ENCODE assay signal across 1 cellular context in the genomic region with DNA sequence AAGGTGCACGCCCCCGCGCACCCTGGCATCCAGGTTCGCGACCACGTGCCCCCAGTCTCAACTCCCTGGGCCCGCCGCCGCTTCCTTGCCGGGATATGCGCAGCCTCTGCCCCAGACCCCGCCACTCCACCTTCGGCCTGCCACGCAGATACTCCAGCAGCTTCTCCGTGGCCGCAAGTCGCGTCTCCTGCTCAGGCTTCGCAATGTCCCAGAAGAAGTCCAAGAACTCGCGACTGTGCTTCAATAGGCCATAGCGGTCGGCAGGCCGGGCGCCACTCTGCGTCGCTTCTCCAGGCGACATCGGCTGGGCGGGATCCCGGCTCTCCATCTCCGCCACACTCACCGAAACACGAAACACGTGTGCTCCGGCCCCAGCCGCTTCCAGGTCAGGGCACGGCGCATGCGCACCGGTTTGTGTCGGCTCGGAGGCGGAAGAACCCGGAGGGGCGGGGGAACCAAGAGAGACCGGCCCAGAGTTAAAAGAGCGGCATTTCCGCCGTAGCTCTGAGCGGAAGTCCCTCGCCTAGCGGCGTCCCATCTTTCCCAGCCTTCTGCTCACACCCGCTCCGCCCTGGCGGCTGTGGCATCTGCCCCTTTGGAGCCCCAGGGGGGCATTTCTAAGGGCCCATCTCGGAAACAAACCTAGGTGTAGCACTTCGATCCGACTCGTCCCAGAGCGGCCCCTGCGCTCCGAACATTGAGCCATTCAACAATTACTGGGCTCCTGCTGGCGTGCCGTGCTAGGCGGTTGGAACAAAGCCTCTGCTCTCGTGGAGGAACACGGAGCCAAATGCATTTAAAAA.
TF ChIP-seq lines count a peak whose summit lies in the region.

A gene with protein sequence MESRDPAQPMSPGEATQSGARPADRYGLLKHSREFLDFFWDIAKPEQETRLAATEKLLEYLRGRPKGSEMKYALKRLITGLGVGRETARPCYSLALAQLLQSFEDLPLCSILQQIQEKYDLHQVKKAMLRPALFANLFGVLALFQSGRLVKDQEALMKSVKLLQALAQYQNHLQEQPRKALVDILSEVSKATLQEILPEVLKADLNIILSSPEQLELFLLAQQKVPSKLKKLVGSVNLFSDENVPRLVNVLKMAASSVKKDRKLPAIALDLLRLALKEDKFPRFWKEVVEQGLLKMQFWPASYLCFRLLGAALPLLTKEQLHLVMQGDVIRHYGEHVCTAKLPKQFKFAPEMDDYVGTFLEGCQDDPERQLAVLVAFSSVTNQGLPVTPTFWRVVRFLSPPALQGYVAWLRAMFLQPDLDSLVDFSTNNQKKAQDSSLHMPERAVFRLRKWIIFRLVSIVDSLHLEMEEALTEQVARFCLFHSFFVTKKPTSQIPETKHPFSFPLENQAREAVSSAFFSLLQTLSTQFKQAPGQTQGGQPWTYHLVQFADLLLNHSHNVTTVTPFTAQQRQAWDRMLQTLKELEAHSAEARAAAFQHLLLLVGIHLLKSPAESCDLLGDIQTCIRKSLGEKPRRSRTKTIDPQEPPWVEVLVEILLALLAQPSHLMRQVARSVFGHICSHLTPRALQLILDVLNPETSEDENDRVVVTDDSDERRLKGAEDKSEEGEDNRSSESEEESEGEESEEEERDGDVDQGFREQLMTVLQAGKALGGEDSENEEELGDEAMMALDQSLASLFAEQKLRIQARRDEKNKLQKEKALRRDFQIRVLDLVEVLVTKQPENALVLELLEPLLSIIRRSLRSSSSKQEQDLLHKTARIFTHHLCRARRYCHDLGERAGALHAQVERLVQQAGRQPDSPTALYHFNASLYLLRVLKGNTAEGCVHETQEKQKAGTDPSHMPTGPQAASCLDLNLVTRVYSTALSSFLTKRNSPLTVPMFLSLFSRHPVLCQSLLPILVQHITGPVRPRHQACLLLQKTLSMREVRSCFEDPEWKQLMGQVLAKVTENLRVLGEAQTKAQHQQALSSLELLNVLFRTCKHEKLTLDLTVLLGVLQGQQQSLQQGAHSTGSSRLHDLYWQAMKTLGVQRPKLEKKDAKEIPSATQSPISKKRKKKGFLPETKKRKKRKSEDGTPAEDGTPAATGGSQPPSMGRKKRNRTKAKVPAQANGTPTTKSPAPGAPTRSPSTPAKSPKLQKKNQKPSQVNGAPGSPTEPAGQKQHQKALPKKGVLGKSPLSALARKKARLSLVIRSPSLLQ (N-terminal part only) (minus strand): TSS at position 388 of the 803 bp plus-strand sequence. CDS start 60 bp downstream, at position 328.

TF ChIP-seq in HepG2, 621 proteins besides CTCF, POLR2A, EP300 and RAD21 (continued from another document and continues in another):
- TF ChIP-seq, protein P1, sequence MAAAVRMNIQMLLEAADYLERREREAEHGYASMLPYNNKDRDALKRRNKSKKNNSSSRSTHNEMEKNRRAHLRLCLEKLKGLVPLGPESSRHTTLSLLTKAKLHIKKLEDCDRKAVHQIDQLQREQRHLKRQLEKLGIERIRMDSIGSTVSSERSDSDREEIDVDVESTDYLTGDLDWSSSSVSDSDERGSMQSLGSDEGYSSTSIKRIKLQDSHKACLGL (CRISPR knock-in tag; IDR thresholded peaks at IDR 0.05), result peak; percentile 99
- peak; percentile 67; the same call in 1 of the 2 replicates for TF ChIP-seq ZNF350 (CRISPR knock-in tag; IDR thresholded peaks at IDR 0.05; ENCODE audit: borderline replicate concordance, low read depth)
- TF ChIP-seq NFATC3 (CRISPR knock-in tag; IDR thresholded peaks at IDR 0.05), result no peak
- TF ChIP-seq AGO2 (optimal IDR thresholded peaks at IDR 0.05; ENCODE audit: low read depth, low read length), result peak; percentile 75
- TF ChIP-seq ZNF660 (CRISPR knock-in tag; IDR thresholded peaks at IDR 0.05; ENCODE audit: borderline replicate concordance, low read depth), result no peak
- peak; percentile 99 for TF ChIP-seq SAP130 (CRISPR knock-in tag; IDR thresholded peaks at IDR 0.05; ENCODE audit: low read depth)
- TF ChIP-seq GTF3A (CRISPR knock-in tag; conservative IDR thresholded peaks at IDR 0.05), result 0 out of 2 replicates have a peak, but pooled peaks have one; percentile 76
- TF ChIP-seq, protein P2, sequence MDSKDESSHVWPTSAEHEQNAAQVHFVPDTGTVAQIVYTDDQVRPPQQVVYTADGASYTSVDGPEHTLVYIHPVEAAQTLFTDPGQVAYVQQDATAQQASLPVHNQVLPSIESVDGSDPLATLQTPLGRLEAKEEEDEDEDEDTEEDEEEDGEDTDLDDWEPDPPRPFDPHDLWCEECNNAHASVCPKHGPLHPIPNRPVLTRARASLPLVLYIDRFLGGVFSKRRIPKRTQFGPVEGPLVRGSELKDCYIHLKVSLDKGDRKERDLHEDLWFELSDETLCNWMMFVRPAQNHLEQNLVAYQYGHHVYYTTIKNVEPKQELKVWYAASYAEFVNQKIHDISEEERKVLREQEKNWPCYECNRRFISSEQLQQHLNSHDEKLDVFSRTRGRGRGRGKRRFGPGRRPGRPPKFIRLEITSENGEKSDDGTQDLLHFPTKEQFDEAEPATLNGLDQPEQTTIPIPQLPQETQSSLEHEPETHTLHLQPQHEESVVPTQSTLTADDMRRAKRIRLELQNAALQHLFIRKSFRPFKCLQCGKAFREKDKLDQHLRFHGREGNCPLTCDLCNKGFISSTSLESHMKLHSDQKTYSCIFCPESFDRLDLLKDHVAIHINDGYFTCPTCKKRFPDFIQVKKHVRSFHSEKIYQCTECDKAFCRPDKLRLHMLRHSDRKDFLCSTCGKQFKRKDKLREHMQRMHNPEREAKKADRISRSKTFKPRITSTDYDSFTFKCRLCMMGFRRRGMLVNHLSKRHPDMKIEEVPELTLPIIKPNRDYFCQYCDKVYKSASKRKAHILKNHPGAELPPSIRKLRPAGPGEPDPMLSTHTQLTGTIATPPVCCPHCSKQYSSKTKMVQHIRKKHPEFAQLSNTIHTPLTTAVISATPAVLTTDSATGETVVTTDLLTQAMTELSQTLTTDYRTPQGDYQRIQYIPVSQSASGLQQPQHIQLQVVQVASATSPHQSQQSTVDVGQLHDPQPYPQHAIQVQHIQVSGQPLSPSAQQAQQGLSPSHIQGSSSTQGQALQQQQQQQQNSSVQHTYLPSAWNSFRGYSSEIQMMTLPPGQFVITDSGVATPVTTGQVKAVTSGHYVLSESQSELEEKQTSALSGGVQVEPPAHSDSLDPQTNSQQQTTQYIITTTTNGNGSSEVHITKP (CRISPR knock-in tag; IDR thresholded peaks at IDR 0.05; ENCODE audit: low read depth), result no peak
- TF ChIP-seq POGZ (CRISPR knock-in tag; IDR thresholded peaks at IDR 0.05), result peak; percentile 56
- peak; percentile 93 for TF ChIP-seq ZNF605 (CRISPR knock-in tag; IDR thresholded peaks at IDR 0.05)
- no peak for TF ChIP-seq MLLT10 (CRISPR knock-in tag; IDR thresholded peaks at IDR 0.05)
- TF ChIP-seq, protein P3, sequence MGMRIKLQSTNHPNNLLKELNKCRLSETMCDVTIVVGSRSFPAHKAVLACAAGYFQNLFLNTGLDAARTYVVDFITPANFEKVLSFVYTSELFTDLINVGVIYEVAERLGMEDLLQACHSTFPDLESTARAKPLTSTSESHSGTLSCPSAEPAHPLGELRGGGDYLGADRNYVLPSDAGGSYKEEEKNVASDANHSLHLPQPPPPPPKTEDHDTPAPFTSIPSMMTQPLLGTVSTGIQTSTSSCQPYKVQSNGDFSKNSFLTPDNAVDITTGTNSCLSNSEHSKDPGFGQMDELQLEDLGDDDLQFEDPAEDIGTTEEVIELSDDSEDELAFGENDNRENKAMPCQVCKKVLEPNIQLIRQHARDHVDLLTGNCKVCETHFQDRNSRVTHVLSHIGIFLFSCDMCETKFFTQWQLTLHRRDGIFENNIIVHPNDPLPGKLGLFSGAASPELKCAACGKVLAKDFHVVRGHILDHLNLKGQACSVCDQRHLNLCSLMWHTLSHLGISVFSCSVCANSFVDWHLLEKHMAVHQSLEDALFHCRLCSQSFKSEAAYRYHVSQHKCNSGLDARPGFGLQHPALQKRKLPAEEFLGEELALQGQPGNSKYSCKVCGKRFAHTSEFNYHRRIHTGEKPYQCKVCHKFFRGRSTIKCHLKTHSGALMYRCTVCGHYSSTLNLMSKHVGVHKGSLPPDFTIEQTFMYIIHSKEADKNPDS (CRISPR knock-in tag; IDR thresholded peaks at IDR 0.05), result no peak
- TF ChIP-seq, protein P4, sequence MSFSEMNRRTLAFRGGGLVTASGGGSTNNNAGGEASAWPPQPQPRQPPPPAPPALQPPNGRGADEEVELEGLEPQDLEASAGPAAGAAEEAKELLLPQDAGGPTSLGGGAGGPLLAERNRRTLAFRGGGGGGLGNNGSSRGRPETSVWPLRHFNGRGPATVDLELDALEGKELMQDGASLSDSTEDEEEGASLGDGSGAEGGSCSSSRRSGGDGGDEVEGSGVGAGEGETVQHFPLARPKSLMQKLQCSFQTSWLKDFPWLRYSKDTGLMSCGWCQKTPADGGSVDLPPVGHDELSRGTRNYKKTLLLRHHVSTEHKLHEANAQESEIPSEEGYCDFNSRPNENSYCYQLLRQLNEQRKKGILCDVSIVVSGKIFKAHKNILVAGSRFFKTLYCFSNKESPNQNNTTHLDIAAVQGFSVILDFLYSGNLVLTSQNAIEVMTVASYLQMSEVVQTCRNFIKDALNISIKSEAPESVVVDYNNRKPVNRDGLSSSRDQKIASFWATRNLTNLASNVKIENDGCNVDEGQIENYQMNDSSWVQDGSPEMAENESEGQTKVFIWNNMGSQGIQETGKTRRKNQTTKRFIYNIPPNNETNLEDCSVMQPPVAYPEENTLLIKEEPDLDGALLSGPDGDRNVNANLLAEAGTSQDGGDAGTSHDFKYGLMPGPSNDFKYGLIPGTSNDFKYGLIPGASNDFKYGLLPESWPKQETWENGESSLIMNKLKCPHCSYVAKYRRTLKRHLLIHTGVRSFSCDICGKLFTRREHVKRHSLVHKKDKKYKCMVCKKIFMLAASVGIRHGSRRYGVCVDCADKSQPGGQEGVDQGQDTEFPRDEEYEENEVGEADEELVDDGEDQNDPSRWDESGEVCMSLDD (CRISPR knock-in tag; IDR thresholded peaks at IDR 0.05; ENCODE audit: borderline replicate concordance), result peak; percentile 41; the same call in 1 of the 2 replicates
- peak; percentile 77 for TF ChIP-seq ZNF749 (CRISPR knock-in tag; IDR thresholded peaks at IDR 0.05; ENCODE audit: borderline replicate concordance)
- TF ChIP-seq, protein P5, sequence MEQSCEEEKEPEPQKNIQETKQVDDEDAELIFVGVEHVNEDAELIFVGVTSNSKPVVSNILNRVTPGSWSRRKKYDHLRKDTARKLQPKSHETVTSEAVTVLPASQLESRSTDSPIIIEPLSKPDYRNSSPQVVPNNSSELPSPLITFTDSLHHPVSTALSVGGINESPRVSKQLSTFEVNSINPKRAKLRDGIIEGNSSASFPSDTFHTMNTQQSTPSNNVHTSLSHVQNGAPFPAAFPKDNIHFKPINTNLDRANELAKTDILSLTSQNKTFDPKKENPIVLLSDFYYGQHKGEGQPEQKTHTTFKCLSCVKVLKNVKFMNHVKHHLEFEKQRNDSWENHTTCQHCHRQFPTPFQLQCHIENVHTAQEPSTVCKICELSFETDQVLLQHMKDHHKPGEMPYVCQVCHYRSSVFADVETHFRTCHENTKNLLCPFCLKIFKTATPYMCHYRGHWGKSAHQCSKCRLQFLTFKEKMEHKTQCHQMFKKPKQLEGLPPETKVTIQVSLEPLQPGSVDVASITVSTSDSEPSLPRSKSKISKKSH (CRISPR knock-in tag; IDR thresholded peaks at IDR 0.05; ENCODE audit: borderline replicate concordance), result no peak; the same call in none of the 2 replicates
- TF ChIP-seq, protein P6, sequence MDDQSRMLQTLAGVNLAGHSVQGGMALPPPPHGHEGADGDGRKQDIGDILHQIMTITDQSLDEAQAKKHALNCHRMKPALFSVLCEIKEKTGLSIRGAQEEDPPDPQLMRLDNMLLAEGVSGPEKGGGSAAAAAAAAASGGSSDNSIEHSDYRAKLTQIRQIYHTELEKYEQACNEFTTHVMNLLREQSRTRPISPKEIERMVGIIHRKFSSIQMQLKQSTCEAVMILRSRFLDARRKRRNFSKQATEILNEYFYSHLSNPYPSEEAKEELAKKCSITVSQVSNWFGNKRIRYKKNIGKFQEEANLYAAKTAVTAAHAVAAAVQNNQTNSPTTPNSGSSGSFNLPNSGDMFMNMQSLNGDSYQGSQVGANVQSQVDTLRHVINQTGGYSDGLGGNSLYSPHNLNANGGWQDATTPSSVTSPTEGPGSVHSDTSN (CRISPR knock-in tag; IDR thresholded peaks at IDR 0.05; ENCODE audit: borderline replicate concordance), result no peak
- no peak for TF ChIP-seq ZSCAN25 (CRISPR knock-in tag; IDR thresholded peaks at IDR 0.05)
- TF ChIP-seq, protein P7, sequence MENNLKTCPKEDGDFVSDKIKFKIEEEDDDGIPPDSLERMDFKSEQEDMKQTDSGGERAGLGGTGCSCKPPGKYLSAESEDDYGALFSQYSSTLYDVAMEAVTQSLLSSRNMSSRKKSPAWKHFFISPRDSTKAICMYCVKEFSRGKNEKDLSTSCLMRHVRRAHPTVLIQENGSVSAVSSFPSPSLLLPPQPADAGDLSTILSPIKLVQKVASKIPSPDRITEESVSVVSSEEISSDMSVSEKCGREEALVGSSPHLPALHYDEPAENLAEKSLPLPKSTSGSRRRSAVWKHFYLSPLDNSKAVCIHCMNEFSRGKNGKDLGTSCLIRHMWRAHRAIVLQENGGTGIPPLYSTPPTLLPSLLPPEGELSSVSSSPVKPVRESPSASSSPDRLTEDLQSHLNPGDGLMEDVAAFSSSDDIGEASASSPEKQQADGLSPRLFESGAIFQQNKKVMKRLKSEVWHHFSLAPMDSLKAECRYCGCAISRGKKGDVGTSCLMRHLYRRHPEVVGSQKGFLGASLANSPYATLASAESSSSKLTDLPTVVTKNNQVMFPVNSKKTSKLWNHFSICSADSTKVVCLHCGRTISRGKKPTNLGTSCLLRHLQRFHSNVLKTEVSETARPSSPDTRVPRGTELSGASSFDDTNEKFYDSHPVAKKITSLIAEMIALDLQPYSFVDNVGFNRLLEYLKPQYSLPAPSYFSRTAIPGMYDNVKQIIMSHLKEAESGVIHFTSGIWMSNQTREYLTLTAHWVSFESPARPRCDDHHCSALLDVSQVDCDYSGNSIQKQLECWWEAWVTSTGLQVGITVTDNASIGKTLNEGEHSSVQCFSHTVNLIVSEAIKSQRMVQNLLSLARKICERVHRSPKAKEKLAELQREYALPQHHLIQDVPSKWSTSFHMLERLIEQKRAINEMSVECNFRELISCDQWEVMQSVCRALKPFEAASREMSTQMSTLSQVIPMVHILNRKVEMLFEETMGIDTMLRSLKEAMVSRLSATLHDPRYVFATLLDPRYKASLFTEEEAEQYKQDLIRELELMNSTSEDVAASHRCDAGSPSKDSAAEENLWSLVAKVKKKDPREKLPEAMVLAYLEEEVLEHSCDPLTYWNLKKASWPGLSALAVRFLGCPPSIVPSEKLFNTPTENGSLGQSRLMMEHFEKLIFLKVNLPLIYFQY (CRISPR knock-in tag; IDR thresholded peaks at IDR 0.05; ENCODE audit: borderline replicate concordance), result 0 out of 2 replicates have a peak, but pooled peaks have one; percentile 23
- TF ChIP-seq MTF1 (CRISPR knock-in tag; IDR thresholded peaks at IDR 0.05), result no peak
- TF ChIP-seq, protein P8, sequence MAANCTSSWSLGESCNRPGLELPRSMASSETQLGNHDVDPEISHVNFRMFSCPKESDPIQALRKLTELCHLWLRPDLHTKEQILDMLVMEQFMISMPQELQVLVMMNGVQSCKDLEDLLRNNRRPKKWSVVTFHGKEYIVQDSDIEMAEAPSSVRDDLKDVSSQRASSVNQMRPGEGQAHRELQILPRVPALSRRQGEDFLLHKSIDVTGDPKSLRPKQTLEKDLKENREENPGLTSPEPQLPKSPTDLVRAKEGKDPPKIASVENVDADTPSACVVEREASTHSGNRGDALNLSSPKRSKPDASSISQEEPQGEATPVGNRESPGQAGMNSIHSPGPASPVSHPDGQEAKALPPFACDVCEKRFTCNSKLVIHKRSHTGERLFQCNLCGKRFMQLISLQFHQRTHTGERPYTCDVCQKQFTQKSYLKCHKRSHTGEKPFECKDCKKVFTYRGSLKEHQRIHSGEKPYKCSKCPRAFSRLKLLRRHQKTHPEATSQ (CRISPR knock-in tag; IDR thresholded peaks at IDR 0.05; ENCODE audit: borderline replicate concordance), result no peak; the same call in 1 of the 2 replicates
- TF ChIP-seq SRY (CRISPR knock-in tag; IDR thresholded peaks at IDR 0.05), result 0 out of 2 replicates have a peak, but pooled peaks have one; percentile 33
- TF ChIP-seq AKAP8 (CRISPR knock-in tag; IDR thresholded peaks at IDR 0.05), result no peak
